9 cellular contexts compared by ENCODE assay signal in the genomic region with DNA sequence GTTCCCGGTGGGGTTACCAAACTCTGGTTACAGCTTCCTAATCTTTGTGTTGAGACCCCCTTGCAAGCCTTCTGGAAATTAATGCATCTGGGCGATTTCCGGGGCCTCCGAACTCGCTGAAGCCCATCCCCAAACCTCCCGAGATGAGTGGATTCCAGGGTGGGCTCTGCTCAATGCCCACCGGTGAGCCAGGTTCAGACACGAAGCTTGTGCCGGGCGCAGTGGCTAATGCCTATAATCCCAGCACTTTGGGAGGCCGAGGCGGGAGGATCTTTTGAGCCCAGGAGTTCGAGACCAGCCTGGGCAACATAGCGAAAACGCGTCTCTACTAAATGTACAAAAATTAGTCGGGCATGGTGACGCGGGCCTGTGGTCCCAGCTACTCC. TPM values are rescaled to one million over a fixed set of nuclear protein-coding genes. Genes with fewer than 3 reads are reported as not detected.
DNase-seq lines count a peak whose midpoint lies in the region; ATAC-seq lines count a peak whose summit lies in the region.
"Had no signal": no experiment of that assay in that cellular context is flagged by ENCODE, and none has a peak within 500 bp of the region (broad histone marks: within the 10 kb centered on the region; RNA-seq: fewer than 3 reads in every experiment).

No MANE protein-coding gene starts in this region.

- H3K9me3 Mint-ChIP-seq in activated naive CD8-positive, alpha-beta T cell treated with anti-CD3 and anti-CD28 coated beads, Interleukin-2, amount 10 ng/mL, durations not matched to agents 7 days and 5 days: no peaks in the 10 kb centered on the region
- H3K9me3 Mint-ChIP-seq in stimulated activated naive B cell treated with anti-CD40 and anti-IgM and Interleukin-4, amounts not matched to agents 10 μg/mL and 1 μg/mL and 100 μg/mL, for 72 hours: no peaks in the 10 kb centered on the region

- no peaks in the 10 kb centered on the region for H3K27me3 ChIP-seq in HAP-1 (ENCODE audit: low read depth)

- POLR2A ChIA-PET in activated naive CD8-positive, alpha-beta T cell treated with anti-CD3 and anti-CD28 coated beads, Interleukin-2, amount 10 ng/mL, durations not matched to agents 7 days and 5 days (lab: Charles Lee): interaction anchor here (0.5 to 2.1 kb wide), 9 partner anchors 8 to 1760 kb away, joined by 3 to 9 read pairs (median 5); no protein-coding TSS in a partner anchor

- peak overlapping the region; percentile 69 for H3K27ac Mint-ChIP-seq in activated naive CD8-positive, alpha-beta T cell treated with anti-CD3 and anti-CD28 coated beads, Interleukin-2, amount 10 ng/mL, durations not matched to agents 7 days and 5 days
- H3K27ac Mint-ChIP-seq in stimulated activated naive B cell treated with anti-CD40 and anti-IgM and Interleukin-4, amounts not matched to agents 10 μg/mL and 1 μg/mL and 100 μg/mL, for 72 hours: peak overlapping the region; percentile 53

- in situ Hi-C loops in HAP-1 (cut with MboI; ENCODE audit: low sequenced_read_pairs): no loop called here

- no peaks in the 10 kb centered on the region for H3K36me3 ChIP-seq in HAP-1 (replicated peaks)

- H3K4me3 Mint-ChIP-seq in activated naive CD8-positive, alpha-beta T cell treated with anti-CD3 and anti-CD28 coated beads, Interleukin-2, amount 10 ng/mL, durations not matched to agents 7 days and 5 days: peak overlapping the region; percentile 68
- peak overlapping the region in 1 of 2 donors; percentile 72 for H3K4me3 Mint-ChIP-seq in stimulated activated naive B cell treated with anti-CD40 and anti-IgM and Interleukin-4, amounts not matched to agents 10 μg/mL and 1 μg/mL and 100 μg/mL, for 72 hours

- peaks cover 31% of the 10 kb centered on the region for H3K36me3 Mint-ChIP-seq in activated naive CD8-positive, alpha-beta T cell treated with anti-CD3 and anti-CD28 coated beads, Interleukin-2, amount 10 ng/mL, durations not matched to agents 7 days and 5 days
- H3K36me3 Mint-ChIP-seq in stimulated activated naive B cell treated with anti-CD40 and anti-IgM and Interleukin-4, amounts not matched to agents 10 μg/mL and 1 μg/mL and 100 μg/mL, for 72 hours: no peaks in the 10 kb centered on the region

- no peaks in the 10 kb centered on the region for H3K9me3 ChIP-seq in HAP-1
- H3K9me3 ChIP-seq in iPS-18c (ENCODE audit: control insufficient read depth, insufficient read depth, low read length): no peaks in the 10 kb centered on the region

- DNase-seq in HAP-1 (ENCODE audit: low spot score in 2 of 2): no peak
- DNase-seq in activated naive CD8-positive, alpha-beta T cell treated with anti-CD3 and anti-CD28 coated beads, Interleukin-2, amount 10 ng/mL, durations not matched to agents 7 days and 5 days: no peak
- no peak for DNase-seq in stimulated activated naive B cell treated with anti-CD40 and anti-IgM and Interleukin-4, amounts not matched to agents 10 μg/mL and 1 μg/mL and 100 μg/mL, for 72 hours

- no peaks in the 10 kb centered on the region for H3K27me3 Mint-ChIP-seq in activated naive CD8-positive, alpha-beta T cell treated with anti-CD3 and anti-CD28 coated beads, Interleukin-2, amount 10 ng/mL, durations not matched to agents 7 days and 5 days
- H3K27me3 Mint-ChIP-seq in stimulated activated naive B cell treated with anti-CD40 and anti-IgM and Interleukin-4, amounts not matched to agents 10 μg/mL and 1 μg/mL and 100 μg/mL, for 72 hours: no peaks in the 10 kb centered on the region

- H3K4me1 ChIP-seq in HAP-1: peaks cover 4% of the 10 kb centered on the region; the same call in 1 of the 2 replicates

- H3K4me3 ChIP-seq in HAP-1 (0 out of 2 replicates have a peak overlapping the region, but pooled peaks have one; percentile 5), iPS-18c (ENCODE audit: insufficient read depth, low read depth, low read length) (peak overlapping the region; percentile 37; the same call in 1 of the 2 replicates)

- H3K4me1 Mint-ChIP-seq in activated naive CD8-positive, alpha-beta T cell treated with anti-CD3 and anti-CD28 coated beads, Interleukin-2, amount 10 ng/mL, durations not matched to agents 7 days and 5 days: peaks cover 12% of the 10 kb centered on the region
- peaks cover 4 to 14% of the 10 kb centered on the region in 2 donors for H3K4me1 Mint-ChIP-seq in stimulated activated naive B cell treated with anti-CD40 and anti-IgM and Interleukin-4, amounts not matched to agents 10 μg/mL and 1 μg/mL and 100 μg/mL, for 72 hours

- ATAC-seq in activated naive CD8-positive, alpha-beta T cell treated with anti-CD3 and anti-CD28 coated beads, Interleukin-2, amount 10 ng/mL, durations not matched to agents 7 days and 5 days (ENCODE audit: low read depth): no peak
- ATAC-seq in stimulated activated naive B cell treated with anti-CD40 and anti-IgM and Interleukin-4, amounts not matched to agents 10 μg/mL and 1 μg/mL and 100 μg/mL, for 72 hours (replicated peaks): no peak
- ATAC-seq in HG02840 (IDR thresholded peaks at IDR 0.05; ENCODE audit: low FRiP score, unreplicated experiment) (no peak), GM21576 (IDR thresholded peaks at IDR 0.05; ENCODE audit: unreplicated experiment) (no peak), GM19455 (IDR thresholded peaks at IDR 0.05; ENCODE audit: unreplicated experiment) (no peak), HG03280 (IDR thresholded peaks at IDR 0.05; ENCODE audit: unreplicated experiment) (no peak)

RNA-seq across cellular contexts. Expression of gene HACD4, which starts 0.4 kb away (rescaled TPM):
- 10 to 100 TPM; 16.6 to 17.5 TPM for total RNA-seq in activated naive CD8-positive, alpha-beta T cell treated with anti-CD3 and anti-CD28 coated beads, Interleukin-2, amount 10 ng/mL, durations not matched to agents 7 days and 5 days

RNA-seq across cellular contexts. Expression of gene IFNB1, which starts 45.9 kb away (rescaled TPM):
- under 1 TPM; 0.37 to 0.61 TPM for total RNA-seq in activated naive CD8-positive, alpha-beta T cell treated with anti-CD3 and anti-CD28 coated beads, Interleukin-2, amount 10 ng/mL, durations not matched to agents 7 days and 5 days
- total RNA-seq: T-helper 1 cell treated with Interleukin-12 subunit alpha and Interleukin-12 subunit beta and Interleukin-4 antibody, amounts not matched to agents 30 ng/mL and 1 ng/mL, for 36 hours had no signal
